In the genomic region with DNA sequence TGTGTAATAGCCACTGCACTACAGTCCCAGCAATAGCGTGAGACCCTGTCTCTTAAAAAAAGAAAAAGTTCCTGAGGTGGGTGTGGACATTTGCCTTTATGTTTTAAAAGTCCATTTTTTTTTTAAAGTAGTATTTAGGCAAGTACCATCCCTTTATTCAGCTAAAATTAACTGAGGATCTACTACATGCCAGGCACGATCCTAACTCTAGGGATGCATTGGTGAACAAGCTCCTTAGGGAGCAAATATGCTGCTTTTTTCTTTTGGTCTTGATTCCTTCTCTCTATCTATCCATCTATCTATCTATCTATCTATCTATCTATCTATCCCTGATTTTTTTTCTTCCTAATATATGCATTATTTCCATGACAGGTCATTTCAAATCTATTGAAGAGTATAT, we compare ENCODE assay signal across 31 cellular contexts.
"Had no signal": no experiment of that assay in that cellular context is flagged by ENCODE, and none has a peak within 500 bp of the region (broad histone marks: within the 10 kb centered on the region; RNA-seq: fewer than 3 reads in every experiment).

No MANE protein-coding gene starts in this region.

- H3K27me3 Mint-ChIP-seq: type B pancreatic cell had no signal

- H3K27me3 ChIP-seq: hepatocyte, pancreas, suprapubic skin, tibial nerve, uterus had no signal

- H3K9me3 Mint-ChIP-seq: naive thymus-derived CD8-positive, alpha-beta T cell; nephron; neural crest cell; stimulated activated naive B cell treated with anti-CD40 and anti-IgM and Interleukin-4, amounts not matched to agents 10 μg/mL and 1 μg/mL and 100 μg/mL, for 72 hours; type B pancreatic cell had no signal

- H3K36me3 ChIP-seq: lower lobe of right lung, pancreas, prostate gland, suprapubic skin, thoracic aorta, tibial nerve, uterus had no signal

- ATAC-seq: left lobe of liver; left ventricle myocardium superior; naive thymus-derived CD8-positive, alpha-beta T cell; right cardiac atrium; sciatic nerve; stimulated activated naive B cell treated with anti-CD40 and anti-IgM and Interleukin-4, amounts not matched to agents 10 μg/mL and 1 μg/mL and 100 μg/mL, for 72 hours; stimulated activated naive CD8-positive, alpha-beta T cell treated with anti-CD3 and anti-CD28 coated beads, Interleukin-15, Interleukin-2, amounts not matched to agents 100 U/mL and 50 U/mL, for 24 hours had no signal

- H3K27ac Mint-ChIP-seq: nephron; stimulated activated naive B cell treated with anti-CD40 and anti-IgM and Interleukin-4, amounts not matched to agents 10 μg/mL and 1 μg/mL and 100 μg/mL, for 72 hours; type B pancreatic cell had no signal

- H3K36me3 Mint-ChIP-seq: naive thymus-derived CD8-positive, alpha-beta T cell; stimulated activated naive B cell treated with anti-CD40 and anti-IgM and Interleukin-4, amounts not matched to agents 10 μg/mL and 1 μg/mL and 100 μg/mL, for 72 hours; type B pancreatic cell had no signal

- H3K27ac ChIP-seq: hepatocyte, lower lobe of right lung, pancreas, prostate gland, skin epidermis, suprapubic skin, thoracic aorta, tibial nerve, uterus had no signal

- H3K9me3 ChIP-seq: lower lobe of right lung, pancreas, prostate gland, suprapubic skin, thoracic aorta, tibial nerve, uterus had no signal

- H3K4me1 ChIP-seq: prostate gland, uterus had no signal

- DNase-seq: islet precursor cell; kidney glomerular epithelial cell; left cardiac atrium; left ventricle myocardium superior; lower lobe of right lung; mammary epithelial cell; mesenchymal stem cell; naive thymus-derived CD8-positive, alpha-beta T cell; nucleus accumbens; pancreas; posterior cingulate gyrus; retina; stimulated activated CD4-positive, alpha-beta T cell treated with anti-CD3 and anti-CD28 coated beads, Interleukin-12 subunit alpha, Interleukin-12 subunit beta, amount 100 ng/mL, for 4 hours; stimulated activated CD4-positive, alpha-beta T cell treated with anti-CD3 and anti-CD28 coated beads, Interleukin-15, amount 100 ng/mL, for 24 hours; stimulated activated CD4-positive, alpha-beta T cell treated with anti-CD3 and anti-CD28 coated beads, Interleukin-2, amount 100 ng/mL, for 24 hours; stimulated activated CD4-positive, alpha-beta T cell treated with anti-CD3 and anti-CD28 coated beads, Interleukin-4, amount 100 ng/mL, for 1 hour; stimulated activated naive B cell treated with anti-CD40 and anti-IgM and Interleukin-4, amounts not matched to agents 10 μg/mL and 1 μg/mL and 100 μg/mL, for 72 hours; stimulated activated naive CD8-positive, alpha-beta T cell treated with anti-CD3 and anti-CD28 coated beads, Interleukin-15, Interleukin-2, amounts not matched to agents 100 U/mL and 50 U/mL, for 24 hours; uterus had no signal

- H3K4me3 Mint-ChIP-seq: naive thymus-derived CD8-positive, alpha-beta T cell; nephron; neural crest cell; stimulated activated naive B cell treated with anti-CD40 and anti-IgM and Interleukin-4, amounts not matched to agents 10 μg/mL and 1 μg/mL and 100 μg/mL, for 72 hours; type B pancreatic cell had no signal

- H3K4me3 ChIP-seq: hepatocyte, lower lobe of right lung, pancreas, prostate gland, skin epidermis, suprapubic skin, thoracic aorta, tibial nerve, uterus had no signal
